ENCODE assay signal across 21 cellular contexts in genomic region chr5:147686421-147686820, GRCh38.
"Had no signal": no experiment of that assay in that cellular context is flagged by ENCODE, and none has a peak within 500 bp of the region (broad histone marks: within the 10 kb centered on the region; RNA-seq: fewer than 3 reads in every experiment).

No MANE protein-coding gene starts in this region.

- H3K36me3 Mint-ChIP-seq: activated CD4-positive, alpha-beta memory T cell treated with anti-CD3 and anti-CD28 coated beads for 36 hours; activated naive CD8-positive, alpha-beta T cell; WTC11 had no signal

- H3K4me2 ChIP-seq: PC-9 had no signal

- H3K27ac Mint-ChIP-seq: activated CD4-positive, alpha-beta memory T cell treated with anti-CD3 and anti-CD28 coated beads for 36 hours; activated CD4-positive, alpha-beta T cell treated with anti-CD3 and anti-CD28 coated beads, Interleukin-2, amount 10 ng/mL, durations not matched to agents 24 days and 14 days; activated naive CD4-positive, alpha-beta T cell treated with anti-CD3 and anti-CD28 coated beads for 36 hours; activated naive CD8-positive, alpha-beta T cell; IgD-negative memory B cell; T-helper 17 cell had no signal

- H3K27me3 ChIP-seq: body of pancreas had no signal

- DNase-seq: activated CD4-positive, alpha-beta memory T cell treated with anti-CD3 and anti-CD28 coated beads for 36 hours; activated CD4-positive, alpha-beta T cell treated with anti-CD3 and anti-CD28 coated beads for 1 hour; activated CD4-positive, alpha-beta T cell treated with anti-CD3 and anti-CD28 coated beads, Interleukin-2, amount 10 ng/mL, durations not matched to agents 24 days and 14 days; activated CD8-positive, alpha-beta memory T cell treated with anti-CD3 and anti-CD28 coated beads for 24 hours; activated effector memory CD4-positive, alpha-beta T cell treated with anti-CD3 and anti-CD28 coated beads, Interleukin-2, amount 50 U/mL, for 16 hours; activated naive CD4-positive, alpha-beta T cell treated with anti-CD3 and anti-CD28 coated beads for 36 hours; activated T-cell treated with anti-CD3 and anti-CD28 coated beads, Interleukin-2, amount 50 U/mL, for 4 hours; body of pancreas; KG1; NCI-H1092; NCI-H187; NCI-H2171; NCI-H524 treated with DMSO at 0.1 percent for 48 hours; PC-9; SHP77 treated with DMSO at 0.1 percent for 48 hours; T-helper 17 cell; T-helper 9 cell had no signal

- H3K9me3 ChIP-seq: body of pancreas had no signal

- H3K27me3 Mint-ChIP-seq: activated CD4-positive, alpha-beta memory T cell treated with anti-CD3 and anti-CD28 coated beads for 36 hours; activated CD4-positive, alpha-beta T cell treated with anti-CD3 and anti-CD28 coated beads, Interleukin-2, amount 10 ng/mL, durations not matched to agents 24 days and 14 days; activated naive CD8-positive, alpha-beta T cell; central memory CD8-positive, alpha-beta T cell; IgD-negative memory B cell; T-helper 17 cell had no signal

- H3K4me1 ChIP-seq: body of pancreas had no signal

- H3K4me3 Mint-ChIP-seq: activated CD4-positive, alpha-beta memory T cell treated with anti-CD3 and anti-CD28 coated beads for 36 hours; activated CD4-positive, alpha-beta T cell treated with anti-CD3 and anti-CD28 coated beads, Interleukin-2, amount 10 ng/mL, durations not matched to agents 24 days and 14 days; activated naive CD4-positive, alpha-beta T cell treated with anti-CD3 and anti-CD28 coated beads for 36 hours; activated naive CD8-positive, alpha-beta T cell; activated T-cell treated with anti-CD3 and anti-CD28 coated beads, Interleukin-2, amount 50 U/mL, for 4 hours; central memory CD8-positive, alpha-beta T cell; IgD-negative memory B cell; T-helper 17 cell; WTC11 had no signal

- ATAC-seq: activated T-cell treated with anti-CD3 and anti-CD28 coated beads, Interleukin-2, amount 50 U/mL, for 4 hours; body of pancreas; T-helper 17 cell; WTC11 had no signal

- H3K4me3 ChIP-seq: body of pancreas, PC-9 had no signal

- H2AFZ ChIP-seq: PC-9 had no signal

- H3K9me3 Mint-ChIP-seq: activated CD4-positive, alpha-beta memory T cell treated with anti-CD3 and anti-CD28 coated beads for 36 hours; activated CD4-positive, alpha-beta T cell treated with anti-CD3 and anti-CD28 coated beads, Interleukin-2, amount 10 ng/mL, durations not matched to agents 24 days and 14 days; activated naive CD4-positive, alpha-beta T cell treated with anti-CD3 and anti-CD28 coated beads for 36 hours; activated T-cell treated with anti-CD3 and anti-CD28 coated beads, Interleukin-2, amount 50 U/mL, for 4 hours; central memory CD8-positive, alpha-beta T cell; IgD-negative memory B cell; WTC11 had no signal

- H3K27ac ChIP-seq: body of pancreas, PC-9 had no signal

- H3K4me1 Mint-ChIP-seq: activated CD4-positive, alpha-beta T cell treated with anti-CD3 and anti-CD28 coated beads, Interleukin-2, amount 10 ng/mL, durations not matched to agents 24 days and 14 days; central memory CD8-positive, alpha-beta T cell; IgD-negative memory B cell had no signal
